2 cellular contexts compared by ENCODE assay signal in genomic region chr10:31954410-31955191, GRCh38.
TF ChIP-seq lines count a peak whose summit lies in the region.

No MANE protein-coding gene starts in this region.

TF ChIP-seq in HEK293, 187 proteins besides CTCF, POLR2A, EP300 and RAD21 (continued from another document):
- no peak for TF ChIP-seq PRDM2 (tag by site-specific recombination; IDR thresholded peaks at IDR 0.05; ENCODE audit: borderline replicate concordance)
- no peak for TF ChIP-seq ZNF639 (tag by site-specific recombination; IDR thresholded peaks at IDR 0.05)
- no peak for TF ChIP-seq ZNF404 (tag by site-specific recombination; IDR thresholded peaks at IDR 0.05)
- no peak for TF ChIP-seq ZNF660 (tag by site-specific recombination; IDR thresholded peaks at IDR 0.05)
- no peak for TF ChIP-seq ZNF692 (tag by site-specific recombination; IDR thresholded peaks at IDR 0.05)
- TF ChIP-seq HOXA7 (CRISPR knock-in tag; IDR thresholded peaks at IDR 0.05; ENCODE audit: borderline replicate concordance): no peak
- TF ChIP-seq PBX3 (CRISPR knock-in tag; IDR thresholded peaks at IDR 0.05): no peak
- no peak for TF ChIP-seq KLF10 (tag by site-specific recombination; IDR thresholded peaks at IDR 0.05)

TF ChIP-seq in K562, 482 proteins besides CTCF, POLR2A, EP300 and RAD21 (continued from another document):
- TF ChIP-seq DDX20 (tag; IDR thresholded peaks at IDR 0.05; ENCODE audit: low read depth) (no peak), NELFE (IDR thresholded peaks at IDR 0.05; ENCODE audit: insufficient read depth, insufficient read length) (no peak), CGGBP1 (CRISPR knock-in tag; IDR thresholded peaks at IDR 0.05) (no peak), TFAP4 (CRISPR knock-in tag; IDR thresholded peaks at IDR 0.05; ENCODE audit: borderline replicate concordance) (no peak), EHMT2 (IDR thresholded peaks at IDR 0.05) (no peak)
